ENCODE assay signal across 8 cellular contexts in genomic region chr14:105061428-105062047, GRCh38. TPM values are rescaled to one million over a fixed set of nuclear protein-coding genes. Genes with fewer than 3 reads are reported as not detected.
DNase-seq lines count a peak whose midpoint lies in the region; ATAC-seq and TF ChIP-seq lines count a peak whose summit lies in the region.

No MANE protein-coding gene starts in this region.

- H3K27me3 ChIP-seq in gastroesophageal sphincter = peaks cover 7% of the 10 kb centered on the region

- H3K27ac ChIP-seq in gastroesophageal sphincter = peak overlapping the region in 3 of 4 donors; percentile 7 to 70 (median 53)

- peak; percentile 76 for DNase-seq in GM20000 (ENCODE audit: low spot score)
- DNase-seq in activated CD4-positive, alpha-beta T cell treated with anti-CD3 and anti-CD28 coated beads for 48 hours = peak; percentile 75
- peak; percentile 70 for DNase-seq in stimulated activated CD8-positive, alpha-beta memory T cell treated with anti-CD3 and anti-CD28 coated beads, Interleukin-4, amount 100 ng/mL, for 24 hours (ENCODE audit: low read depth)
- DNase-seq in AML-193 (lab: John Stamatoyannopoulos, UW) = no peak
- no peak for DNase-seq in DMS 273 treated with DMSO at 0.1 percent for 48 hours (lab: John Stamatoyannopoulos, UW)
- no peak for DNase-seq in COLO829 (ENCODE audit: low spot score)

- ATAC-seq in gastroesophageal sphincter (peak; percentile 23), HG03457 (IDR thresholded peaks at IDR 0.05; ENCODE audit: unreplicated experiment) (no peak)

- H3K36me3 ChIP-seq in gastroesophageal sphincter = no peaks in the 10 kb centered on the region

- H3K4me1 ChIP-seq in gastroesophageal sphincter = peaks cover 0 to 39% (median 7%) of the 10 kb centered on the region in 3 donors

- TF ChIP-seq EP300 in gastroesophageal sphincter (IDR thresholded peaks at IDR 0.05) = no peak

- WGBS in gastroesophageal sphincter (ENCODE audit: low coverage in 1 of 2), 2 donors = no CpG with 5 or more reads among the region's 13 CpGs

- peak overlapping the region in 1 of 2 donors; percentile 14 for H3K4me3 ChIP-seq in gastroesophageal sphincter

- TF ChIP-seq POLR2A in gastroesophageal sphincter (IDR thresholded peaks at IDR 0.05) = no peak

- TF ChIP-seq CTCF in GM20000 (IDR thresholded peaks at IDR 0.05; ENCODE audit: extremely low read depth, missing control alignments) (no peak), gastroesophageal sphincter (IDR thresholded peaks at IDR 0.05) (no peak)

- H3K9me3 ChIP-seq in gastroesophageal sphincter = no peaks in the 10 kb centered on the region

RNA-seq across cellular contexts. Expression of gene GPR132, which starts 3.7 kb away (rescaled TPM):
- total RNA-seq in gastroesophageal sphincter = 1 to 10 TPM; 1.0 to 3.2 (median 2.1) TPM

RNA-seq across cellular contexts. Expression of gene CDCA4, which starts 40.7 kb away (rescaled TPM):
- 1 to 10 TPM; 5.8 to 7.8 (median 6.2) TPM for total RNA-seq in gastroesophageal sphincter

Comparison
In these comparisons a context has a peak if more than half of its experiments do, and no peak if none do; other contexts are left out.
1. DNase-seq: peak in GM20000 (single experiment), activated CD4-positive, alpha-beta T cell treated with anti-CD3 and anti-CD28 coated beads for 48 hours (single experiment) and stimulated activated CD8-positive, alpha-beta memory T cell treated with anti-CD3 and anti-CD28 coated beads, Interleukin-4, amount 100 ng/mL, for 24 hours (single experiment); none in AML-193 (0 of 2), DMS 273 treated with DMSO at 0.1 percent for 48 hours (single experiment) and COLO829 (single experiment).